In genomic region chr13:114121496-114122466, GRCh38 we compare ENCODE assay signal across 1 cellular context.
TF ChIP-seq lines count a peak whose summit lies in the region.

No MANE protein-coding gene starts in this region.

TF ChIP-seq in endothelial cell of umbilical vein, 7 proteins besides CTCF, POLR2A, EP300 and RAD21 (continued from another document):
- no peak for TF ChIP-seq MAX (IDR thresholded peaks at IDR 0.05; ENCODE audit: insufficient read depth, insufficient read length)
- no peak for TF ChIP-seq JUN (IDR thresholded peaks at IDR 0.05; ENCODE audit: borderline replicate concordance, insufficient read depth, insufficient read length, low read depth)
